In genomic region chr22:20267441-20268288, GRCh38 we compare ENCODE assay signal across 8 cellular contexts. TPM values are rescaled to one million over a fixed set of nuclear protein-coding genes. Genes with fewer than 3 reads are reported as not detected.
DNase-seq lines count a peak whose midpoint lies in the region; ATAC-seq, FAIRE-seq and TF ChIP-seq lines count a peak whose summit lies in the region.

No MANE protein-coding gene starts in this region.

- WGBS in endodermal cell (ENCODE audit: insufficient coverage in 1 of 2, insufficient read length in 1 of 2), 2 experiments: 0 to 1% methylated on average over 24 to 103 of the region's 104 CpGs

- H3K27ac ChIP-seq in CD8-positive, alpha-beta T cell (ENCODE audit: low read depth, low read length): no peak overlapping the region
- H3K27ac ChIP-seq in endodermal cell (ENCODE audit: low read depth, low read length): peak overlapping the region; percentile 32

- peak overlapping the region; percentile 19 for H3K4me3 ChIP-seq in CD8-positive, alpha-beta T cell (ENCODE audit: low read depth, low read length)
- H3K4me3 ChIP-seq in MG63 (peak overlapping the region; percentile 28), endodermal cell (ENCODE audit: low read length) (peak overlapping the region; percentile 73)

- DNase-seq in CD8-positive, alpha-beta T cell: peak in 2 of 7 experiments; percentile 15 to 53
- DNase-seq in MG63 (peak; percentile 14), endodermal cell (peak; percentile 71), omental fat pad (ENCODE audit: low spot score) (no peak), NCI-H524 treated with DMSO at 0.1 percent for 48 hours (lab: John Stamatoyannopoulos, UW) (no peak), RCC 7860 (ENCODE audit: low spot score) (no peak)
- no peak for DNase-seq in effector CD4-positive, alpha-beta T cell

- H3K27ac Mint-ChIP-seq in CD8-positive, alpha-beta T cell: no peak overlapping the region
- no peak overlapping the region for H3K27ac Mint-ChIP-seq in endodermal cell

- peaks cover 6% of the 10 kb centered on the region for H3K4me1 Mint-ChIP-seq in CD8-positive, alpha-beta T cell (ENCODE audit: low read depth)
- H3K4me1 Mint-ChIP-seq in endodermal cell: peaks cover 4% of the 10 kb centered on the region

- intact Hi-C loops in CD8-positive, alpha-beta T cell (cut with DNase I, micrococcal nuclease): loop anchor here (1.0 to 5.0 kb wide), 6 partner anchors 23 to 295 kb away; no protein-coding TSS in a partner anchor

- TF ChIP-seq CTCF in CD8-positive, alpha-beta T cell (IDR thresholded peaks at IDR 0.05): no peak
- peak; percentile 31 for TF ChIP-seq CTCF in endodermal cell (conservative IDR thresholded peaks at IDR 0.05)
- no peak for TF ChIP-seq CTCF in omental fat pad (IDR thresholded peaks at IDR 0.05)

- H3K4me1 ChIP-seq in CD8-positive, alpha-beta T cell (ENCODE audit: insufficient read depth, low read length): peaks cover 10% of the 10 kb centered on the region
- no peaks in the 10 kb centered on the region for H3K4me1 ChIP-seq in endodermal cell (ENCODE audit: control insufficient read depth, insufficient read depth, low read length)

- no peaks in the 10 kb centered on the region for H3K27me3 ChIP-seq in CD8-positive, alpha-beta T cell (ENCODE audit: insufficient read depth, low read length)
- H3K27me3 ChIP-seq in MG63 (no peaks in the 10 kb centered on the region), endodermal cell (ENCODE audit: control insufficient read depth, insufficient read depth, low read length, poor library complexity, severe bottlenecking) (no peaks in the 10 kb centered on the region)

- ATAC-seq in CD8-positive, alpha-beta T cell: peak; percentile 35
- ATAC-seq in omental fat pad (ENCODE audit: low FRiP score): peak; percentile 4
- ATAC-seq in GM18498 (IDR thresholded peaks at IDR 0.05; ENCODE audit: unreplicated experiment): no peak

- POLR2A ChIA-PET in CD8-positive, alpha-beta T cell (lab: Charles Lee): no interaction called here

- FAIRE-seq in RCC 7860 (lab: Jason Lieb, UNC): no peak

- H3K36me3 ChIP-seq in CD8-positive, alpha-beta T cell (ENCODE audit: insufficient read depth, low read length): no peaks in the 10 kb centered on the region
- H3K36me3 ChIP-seq in MG63: no peaks in the 10 kb centered on the region
- no peaks in the 10 kb centered on the region for H3K36me3 ChIP-seq in endodermal cell (ENCODE audit: control insufficient read depth, insufficient read depth, low read length)

- no peak overlapping the region for H3K9ac ChIP-seq in endodermal cell (ENCODE audit: extremely low read depth, low read length, poor library complexity, severe bottlenecking)

- CTCF ChIA-PET in CD8-positive, alpha-beta T cell (lab: Charles Lee): no interaction called here

- peak overlapping the region; percentile 70 for H3K4me3 Mint-ChIP-seq in CD8-positive, alpha-beta T cell
- peak overlapping the region; percentile 61 for H3K4me3 Mint-ChIP-seq in endodermal cell

- no peaks in the 10 kb centered on the region for H3K9me3 Mint-ChIP-seq in CD8-positive, alpha-beta T cell
- no peaks in the 10 kb centered on the region for H3K9me3 Mint-ChIP-seq in endodermal cell

- no peaks in the 10 kb centered on the region for H3K27me3 Mint-ChIP-seq in CD8-positive, alpha-beta T cell (ENCODE audit: low read depth)
- no peaks in the 10 kb centered on the region for H3K27me3 Mint-ChIP-seq in endodermal cell (ENCODE audit: insufficient read depth)

- H3K9me3 ChIP-seq in CD8-positive, alpha-beta T cell (ENCODE audit: low read length): no peaks in the 10 kb centered on the region
- H3K9me3 ChIP-seq in MG63 (no peaks in the 10 kb centered on the region), endodermal cell (ENCODE audit: control insufficient read depth, low read length) (no peaks in the 10 kb centered on the region)

- no peaks in the 10 kb centered on the region for H3K36me3 Mint-ChIP-seq in CD8-positive, alpha-beta T cell
- no peaks in the 10 kb centered on the region for H3K36me3 Mint-ChIP-seq in endodermal cell (ENCODE audit: low read depth)

RNA-seq across cellular contexts. Expression of gene RTN4R, which starts 0.5 kb away (rescaled TPM):
- total RNA-seq in CD8-positive, alpha-beta T cell: 1 to 10 TPM; 1.1 to 1.2 TPM
- 0.10 and 5.7 TPM in 2 replicates for total RNA-seq in MG63 (2014; rRNA removed; shearing (Covaris generic); ENCODE audit: low replicate concordance)
- total RNA-seq in endodermal cell (10 to 100 TPM; 12.8 to 17.7 TPM), omental fat pad (1 to 10 TPM in 2 of 4 donors, under 1 TPM in 2; 0.25 to 2.3 (median 1.3) TPM)
- polyA plus RNA-seq in endodermal cell (2013, experiment 1 of 2): 28.2 TPM
- 24.1 TPM for polyA plus RNA-seq in endodermal cell (2013, experiment 2 of 2)

RNA-seq across cellular contexts. Expression of gene DGCR6L, which starts 52.2 kb away (rescaled TPM):
- 10 to 100 TPM; 29.8 to 32.9 TPM for total RNA-seq in CD8-positive, alpha-beta T cell
- 82.0 and 82.5 TPM in 2 replicates for total RNA-seq in MG63 (2014; rRNA removed; shearing (Covaris generic); ENCODE audit: low replicate concordance)
- total RNA-seq in endodermal cell (10 to 100 TPM; 51.3 to 53.7 TPM), omental fat pad (10 to 100 TPM; 29.7 to 67.6 (median 45.0) TPM)
- 47.1 TPM for polyA plus RNA-seq in endodermal cell (2013, experiment 1 of 2)
- 44.6 TPM for polyA plus RNA-seq in endodermal cell (2013, experiment 2 of 2)

Comparison
In these comparisons a context has a peak if more than half of its experiments do, and no peak if none do; other contexts are left out.
1. DNase-seq: peak in MG63 (single experiment) and endodermal cell (single experiment); none in omental fat pad (single experiment), effector CD4-positive, alpha-beta T cell (single experiment), NCI-H524 treated with DMSO at 0.1 percent for 48 hours (single experiment) and RCC 7860 (single experiment).
2. H3K4me3 ChIP-seq: peak in every context shown above with its lines; median percentile 73 in endodermal cell; 28 in MG63; 19 in CD8-positive, alpha-beta T cell.